In genomic region chr10:120514035-120514620, GRCh38 we compare ENCODE assay signal across 10 cellular contexts. TPM values are rescaled to one million over a fixed set of nuclear protein-coding genes. Genes with fewer than 3 reads are reported as not detected.
DNase-seq lines count a peak whose midpoint lies in the region; ATAC-seq, FAIRE-seq and TF ChIP-seq lines count a peak whose summit lies in the region.
"Had no signal": no experiment of that assay in that cellular context is flagged by ENCODE, and none has a peak within 500 bp of the region (broad histone marks: within the 10 kb centered on the region; RNA-seq: fewer than 3 reads in every experiment).

No MANE protein-coding gene starts in this region.

- 38% methylated on average over 11 of the region's 11 CpGs for WGBS in suprapubic skin

- H3K27me3 ChIP-seq in suprapubic skin, result no peaks in the 10 kb centered on the region

- H3K9me3 ChIP-seq in suprapubic skin, result no peaks in the 10 kb centered on the region

- H3K4me3 ChIP-seq in suprapubic skin, result no peak overlapping the region

- H3K4me3 Mint-ChIP-seq in activated CD4-positive, alpha-beta memory T cell treated with anti-CD3 and anti-CD28 coated beads, Interleukin-2, amount 10 ng/mL, durations not matched to agents 7 days and 5 days, result no peak overlapping the region

- TF ChIP-seq CTCF in suprapubic skin (IDR thresholded peaks at IDR 0.05), result no peak

- no peak overlapping the region for H3K27ac ChIP-seq in suprapubic skin

- FAIRE-seq in RCC 7860 (lab: Jason Lieb, UNC), result no peak
- FAIRE-seq: frontal cortex had no signal

- no peaks in the 10 kb centered on the region for H3K4me1 ChIP-seq in suprapubic skin

- DNase-seq in Daoy (ENCODE audit: low read depth), result peak; percentile 43
- DNase-seq in KG1 (lab: John Stamatoyannopoulos, UW), result peak; percentile 1
- peak; percentile 19 for DNase-seq in activated CD4-positive, alpha-beta memory T cell treated with anti-CD3 and anti-CD28 coated beads, Interleukin-2, amount 10 ng/mL, durations not matched to agents 7 days and 5 days
- DNase-seq in left lobe of liver (ENCODE audit: low spot score), result no peak
- no peak for DNase-seq in suprapubic skin (ENCODE audit: low spot score in 2 of 2)
- no peak for DNase-seq in NCI-H1105 (lab: John Stamatoyannopoulos, UW)
- no peak for DNase-seq in RCC 7860 (ENCODE audit: low spot score)
- DNase-seq: activated CD4-positive, CD25-positive, alpha-beta regulatory T cell treated with anti-CD3 and anti-CD28 coated beads, Interleukin-2, amount 50 U/mL, for 72 hours had no signal

- H3K9me3 Mint-ChIP-seq in activated CD4-positive, alpha-beta memory T cell treated with anti-CD3 and anti-CD28 coated beads, Interleukin-2, amount 10 ng/mL, durations not matched to agents 7 days and 5 days, result no peaks in the 10 kb centered on the region

- H3K4me1 Mint-ChIP-seq in activated CD4-positive, alpha-beta memory T cell treated with anti-CD3 and anti-CD28 coated beads, Interleukin-2, amount 10 ng/mL, durations not matched to agents 7 days and 5 days, result no peaks in the 10 kb centered on the region

- POLR2A ChIA-PET in activated CD4-positive, alpha-beta memory T cell treated with anti-CD3 and anti-CD28 coated beads, Interleukin-2, amount 10 ng/mL, durations not matched to agents 7 days and 5 days (lab: Charles Lee), result no interaction called here

- CTCF ChIA-PET in activated CD4-positive, alpha-beta memory T cell treated with anti-CD3 and anti-CD28 coated beads, Interleukin-2, amount 10 ng/mL, durations not matched to agents 7 days and 5 days (lab: Charles Lee), result no interaction called here

- no peak for TF ChIP-seq POLR2A in suprapubic skin (IDR thresholded peaks at IDR 0.05)

- no peaks in the 10 kb centered on the region for H3K36me3 ChIP-seq in suprapubic skin

- H3K27me3 Mint-ChIP-seq in activated CD4-positive, alpha-beta memory T cell treated with anti-CD3 and anti-CD28 coated beads, Interleukin-2, amount 10 ng/mL, durations not matched to agents 7 days and 5 days, result no peaks in the 10 kb centered on the region

- no peak for TF ChIP-seq EP300 in suprapubic skin (IDR thresholded peaks at IDR 0.05)

- no peak overlapping the region for H3K27ac Mint-ChIP-seq in activated CD4-positive, alpha-beta memory T cell treated with anti-CD3 and anti-CD28 coated beads, Interleukin-2, amount 10 ng/mL, durations not matched to agents 7 days and 5 days

- ATAC-seq in left lobe of liver, result peak; percentile 61
- no peak for ATAC-seq in HG03565 (IDR thresholded peaks at IDR 0.05; ENCODE audit: unreplicated experiment)

- no peaks in the 10 kb centered on the region for H3K36me3 Mint-ChIP-seq in activated CD4-positive, alpha-beta memory T cell treated with anti-CD3 and anti-CD28 coated beads, Interleukin-2, amount 10 ng/mL, durations not matched to agents 7 days and 5 days (ENCODE audit: low read depth)

RNA-seq across cellular contexts. Expression of gene PLPP4, which starts 57.1 kb away (rescaled TPM):
- total RNA-seq in Daoy (2014; rRNA removed; shearing (Covaris generic)), result 3.9 and 15.8 TPM in 2 replicates
- not detected for total RNA-seq in activated CD4-positive, alpha-beta memory T cell treated with anti-CD3 and anti-CD28 coated beads, Interleukin-2, amount 10 ng/mL, durations not matched to agents 7 days and 5 days
- total RNA-seq in left lobe of liver, result 0.48 TPM
- total RNA-seq in suprapubic skin, result under 1 TPM in 1 of 4 donors, not detected in 3; 0.60 TPM

Comparison
In these comparisons a context has a peak if more than half of its experiments do, and no peak if none do; other contexts are left out.
1. DNase-seq: peak in Daoy (single experiment), KG1 (single experiment) and activated CD4-positive, alpha-beta memory T cell treated with anti-CD3 and anti-CD28 coated beads, Interleukin-2, amount 10 ng/mL, durations not matched to agents 7 days and 5 days (single experiment); none in left lobe of liver (single experiment), suprapubic skin (0 of 2), NCI-H1105 (single experiment) and RCC 7860 (single experiment).